In genomic region chrX:125940985-125941384, GRCh38 we compare ENCODE assay signal across 25 cellular contexts.
"Had no signal": no experiment of that assay in that cellular context is flagged by ENCODE, and none has a peak within 500 bp of the region (broad histone marks: within the 10 kb centered on the region; RNA-seq: fewer than 3 reads in every experiment).

No MANE protein-coding gene starts in this region.

- ATAC-seq: effector memory CD8-positive, alpha-beta T cell; esophagus mucosa; foreskin keratinocyte; gastrocnemius medialis; gastroesophageal sphincter; heart left ventricle; heart right ventricle had no signal

- H3K27ac Mint-ChIP-seq: dendritic cell treated with granulocyte-macrophage colony-stimulating factor and Interleukin-4, amounts not matched to agents 40 ng/mL and 50 ng/mL, for 4 days; effector memory CD8-positive, alpha-beta T cell; endodermal cell had no signal

- H3K36me3 ChIP-seq: colonic mucosa, esophagus muscularis mucosa, esophagus squamous epithelium, gastrocnemius medialis, gastroesophageal sphincter, heart left ventricle, heart right ventricle had no signal

- H3K27ac ChIP-seq: colonic mucosa, coronary artery, dorsolateral prefrontal cortex, epithelial cell of prostate, esophagus muscularis mucosa, esophagus squamous epithelium, foreskin keratinocyte, gastrocnemius medialis, gastroesophageal sphincter, heart left ventricle, heart right ventricle had no signal

- H3K27me3 ChIP-seq: colonic mucosa, esophagus muscularis mucosa, esophagus squamous epithelium, foreskin keratinocyte, gastrocnemius medialis, gastroesophageal sphincter, heart left ventricle, heart right ventricle had no signal

- DNase-seq: colonic mucosa; cortex of kidney; dermis blood vessel endothelial cell; dorsolateral prefrontal cortex; effector CD4-positive, alpha-beta T cell; effector CD8-positive, alpha-beta T cell; effector memory CD4-positive, alpha-beta T cell; effector memory CD8-positive, alpha-beta T cell; endodermal cell; erythroblast; esophagus squamous epithelium; foreskin fibroblast; foreskin keratinocyte; foreskin melanocyte; gastrocnemius medialis; glutamatergic neuron; head of caudate nucleus; heart left ventricle; heart right ventricle had no signal

- H3K4me1 ChIP-seq: colonic mucosa, esophagus squamous epithelium, foreskin keratinocyte, gastrocnemius medialis, gastroesophageal sphincter, heart left ventricle, heart right ventricle had no signal

- H3K4me3 ChIP-seq: colonic mucosa, coronary artery, dorsolateral prefrontal cortex, esophagus muscularis mucosa, esophagus squamous epithelium, gastrocnemius medialis, gastroesophageal sphincter, heart left ventricle, heart right ventricle had no signal

- H3K4me3 Mint-ChIP-seq: dendritic cell treated with granulocyte-macrophage colony-stimulating factor and Interleukin-4, amounts not matched to agents 40 ng/mL and 50 ng/mL, for 4 days; effector memory CD8-positive, alpha-beta T cell; endodermal cell had no signal

- H3K27me3 Mint-ChIP-seq: dendritic cell treated with granulocyte-macrophage colony-stimulating factor and Interleukin-4, amounts not matched to agents 40 ng/mL and 50 ng/mL, for 4 days; effector memory CD8-positive, alpha-beta T cell had no signal

- H3K4me1 Mint-ChIP-seq: endodermal cell had no signal
